8 cellular contexts compared by ENCODE assay signal in genomic region chr7:8418627-8419245, GRCh38. TPM values are rescaled to one million over a fixed set of nuclear protein-coding genes. Genes with fewer than 3 reads are reported as not detected.
DNase-seq lines count a peak whose midpoint lies in the region; TF ChIP-seq lines count a peak whose summit lies in the region.

No MANE protein-coding gene starts in this region.

- no peaks in the 10 kb centered on the region for H3K9me3 ChIP-seq in MM.1S (replicated peaks; ENCODE audit: insufficient read depth, low read length)

- H3K79me2 ChIP-seq in MM.1S (ENCODE audit: low read length): no peaks in the 10 kb centered on the region

- H3K4me3 ChIP-seq in H7 (ENCODE audit: insufficient read depth, low read depth, low read length) (no peak overlapping the region), MM.1S (ENCODE audit: low read length) (no peak overlapping the region)

- no peaks in the 10 kb centered on the region for H4K20me1 ChIP-seq in MM.1S (ENCODE audit: insufficient read depth, low read length)

- no peaks in the 10 kb centered on the region for H3K9me2 ChIP-seq in MM.1S (replicated peaks; ENCODE audit: insufficient read depth, low read length)

- H2AFZ ChIP-seq in MM.1S (ENCODE audit: low read length): no peak overlapping the region

- no peaks in the 10 kb centered on the region for H3F3A ChIP-seq in MM.1S (ENCODE audit: insufficient read depth, low read length)

- no peak overlapping the region for H3K9ac ChIP-seq in MM.1S (ENCODE audit: low read length)

- peak; percentile 25 for DNase-seq in stimulated activated CD4-positive, alpha-beta T cell treated with anti-CD3 and anti-CD28 coated beads, Interleukin-12 subunit alpha, Interleukin-12 subunit beta, amount 100 ng/mL, for 4 hours
- no peak for DNase-seq in stimulated activated CD4-positive, alpha-beta T cell treated with anti-CD3 and anti-CD28 coated beads, Interleukin-1b, Interleukin-23, amount 100 ng/mL, for 48 hours
- DNase-seq in H7: peak; percentile 42
- peak; percentile 66 for DNase-seq in MM.1S
- peak; percentile 76 for DNase-seq in SK-N-DZ (ENCODE audit: low spot score)
- peak; percentile 57 to 71 for DNase-seq in dermis microvascular lymphatic vessel endothelial cell (ENCODE audit: low read depth in 2 of 2)
- DNase-seq in middle frontal gyrus (ENCODE audit: extremely low spot score, low spot score): peak; percentile 47
- DNase-seq in GM19238 (ENCODE audit: insufficient read length, low spot score): no peak

- peak; percentile 81 for TF ChIP-seq CTCF in MM.1S (IDR thresholded peaks at IDR 0.05; ENCODE audit: low read length)

- H3K27ac ChIP-seq in MM.1S (ENCODE audit: low read length): no peak overlapping the region

- no peak overlapping the region for H3K4me2 ChIP-seq in MM.1S (ENCODE audit: low read depth, low read length)

- H3K4me1 ChIP-seq in MM.1S (ENCODE audit: low read length): no peaks in the 10 kb centered on the region

- H3K27me3 ChIP-seq in H7 (ENCODE audit: control insufficient read depth, insufficient read depth, low read length) (no peaks in the 10 kb centered on the region), MM.1S (replicated peaks; ENCODE audit: insufficient read depth, low read length) (no peaks in the 10 kb centered on the region)

- no peaks in the 10 kb centered on the region for H3K36me3 ChIP-seq in H7 (replicated peaks; ENCODE audit: control insufficient read depth, insufficient read depth, low read length)
- H3K36me3 ChIP-seq in MM.1S (replicated peaks; ENCODE audit: insufficient read depth, low read length): no peaks in the 10 kb centered on the region

RNA-seq across cellular contexts. Expression of gene NXPH1, which starts 14.7 kb away (rescaled TPM):
- 0.10 and 0.37 TPM in 2 replicates for total RNA-seq in H7 (2014; rRNA removed; shearing (Covaris generic))
- polyA plus RNA-seq in SK-N-DZ (2014; cell fraction: cytosol; rRNA removed): 10.4 and 15.8 TPM in 2 replicates
- polyA plus RNA-seq in SK-N-DZ (2014; cell fraction: nucleus; rRNA removed): 6.5 and 7.9 TPM in 2 replicates
- total RNA-seq in dermis microvascular lymphatic vessel endothelial cell: not detected in 2 replicates

Comparison
In these comparisons a context has a peak if more than half of its experiments do, and no peak if none do; other contexts are left out.
1. DNase-seq: peak in stimulated activated CD4-positive, alpha-beta T cell treated with anti-CD3 and anti-CD28 coated beads, Interleukin-12 subunit alpha, Interleukin-12 subunit beta, amount 100 ng/mL, for 4 hours (single experiment), H7 (single experiment), MM.1S (single experiment), SK-N-DZ (single experiment), dermis microvascular lymphatic vessel endothelial cell (2 of 2) and middle frontal gyrus (single experiment); none in stimulated activated CD4-positive, alpha-beta T cell treated with anti-CD3 and anti-CD28 coated beads, Interleukin-1b, Interleukin-23, amount 100 ng/mL, for 48 hours (single experiment) and GM19238 (single experiment).